Comparison of ENCODE assay signal across 8 cellular contexts in the genomic region with DNA sequence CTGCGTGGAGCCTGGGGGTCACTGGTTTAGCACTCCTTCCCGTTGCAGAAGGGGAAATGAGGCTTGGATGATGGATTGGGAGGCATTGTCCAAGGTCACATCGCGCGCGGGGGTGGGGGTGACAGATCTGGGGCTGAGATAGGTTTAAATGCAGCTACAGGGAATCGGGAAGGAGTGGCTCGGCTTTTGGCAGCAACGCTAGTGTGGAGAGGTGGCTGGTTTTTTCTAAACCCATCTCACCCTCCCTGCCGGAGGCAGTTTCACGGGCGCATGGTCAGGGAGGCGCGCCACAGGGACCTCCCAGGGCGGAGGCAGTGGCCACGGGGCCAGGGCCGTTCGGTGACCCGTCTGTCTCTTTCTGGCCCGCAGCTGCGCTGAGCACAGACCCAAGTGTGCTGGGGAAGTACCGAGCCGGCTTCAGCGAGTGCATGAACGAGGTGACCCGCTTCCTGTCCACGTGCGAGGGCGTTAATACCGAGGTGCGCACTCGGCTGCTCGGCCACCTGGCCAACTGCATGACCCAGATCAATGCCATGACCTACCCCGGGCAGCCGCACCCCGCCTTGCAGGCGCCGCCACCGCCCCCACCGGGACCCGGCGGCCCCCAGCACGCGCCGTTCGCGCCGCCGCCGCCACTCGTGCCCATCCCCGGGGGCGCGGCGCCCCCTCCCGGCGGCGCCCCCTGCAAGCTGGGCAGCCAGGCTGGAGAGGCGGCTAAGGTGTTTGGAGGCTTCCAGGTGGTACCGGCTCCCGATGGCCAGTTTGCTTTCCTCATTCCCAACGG. TPM values are rescaled to one million over a fixed set of nuclear protein-coding genes. Genes with fewer than 3 reads are reported as not detected.
DNase-seq lines count a peak whose midpoint lies in the region; ATAC-seq, FAIRE-seq and TF ChIP-seq lines count a peak whose summit lies in the region.

No MANE protein-coding gene starts in this region.

- under 1% methylated on average over 41 of the region's 62 CpGs for WGBS in K562 (ENCODE audit: insufficient coverage, low coverage, missing lambda C conversion rate)
- WGBS in small intestine, 3 donors = 0 to 1% (median 0%) methylated on average over 55 to 62 of the region's 62 CpGs

- H3K9ac ChIP-seq in DND-41 (ENCODE audit: low read depth, low read length) (peak overlapping the region; percentile 68), K562 (ENCODE audit: insufficient read depth in 1 of 2, low read depth in 2 of 2, low read length in 2 of 2) (peak overlapping the region; percentile 83 to 96)

- H2AFZ ChIP-seq in DND-41 (ENCODE audit: low read depth, low read length) (peak overlapping the region; percentile 29; the same call in 1 of the 2 replicates), K562 (ENCODE audit: low read depth, low read length) (peak overlapping the region; percentile 82)

- peaks cover 29% of the 10 kb centered on the region for H3K79me2 ChIP-seq in DND-41 (ENCODE audit: insufficient read depth, low read length)
- peaks cover 35% of the 10 kb centered on the region for H3K79me2 ChIP-seq in K562 (ENCODE audit: control insufficient read depth, insufficient read depth, low read length)

- peak; percentile 64 for TF ChIP-seq CTCF in DND-41 (IDR thresholded peaks at IDR 0.05; ENCODE audit: borderline replicate concordance, extremely low read depth, low read length, poor library complexity, severe bottlenecking)
- peak; percentile 55 to 73 (median 57); a peak in 5 of 6 replicates for TF ChIP-seq CTCF in K562 (IDR thresholded peaks at IDR 0.05 in 2 of 3, conservative IDR thresholded peaks at IDR 0.05 in 1 of 3; ENCODE audit: insufficient read depth in 2 of 3, low read depth in 1 of 3, low read length in 3 of 3)

- CTCF ChIA-PET in K562 (lab: Yijun Ruan, JAX; ENCODE audit: low intra/inter-chr PET ratio) = interaction anchor here (0.6 to 2.6 kb wide), 6 partner anchors 167 to 357 kb away, joined by 3 to 13 read pairs (median 4); no protein-coding TSS in a partner anchor

- TF ChIP-seq EP300 in K562 (IDR thresholded peaks at IDR 0.05; ENCODE audit: low read length) = no peak

- H3K9me1 ChIP-seq in K562 (ENCODE audit: control insufficient read depth, insufficient read depth, low read length) = peaks cover 4% of the 10 kb centered on the region

- peak; percentile 60 for TF ChIP-seq POLR2A in K562 (conservative IDR thresholded peaks at IDR 0.05)

- H3K4me3 ChIP-seq in DND-41 (ENCODE audit: low read depth in 1 of 2, low read length in 2 of 2) (peak overlapping the region; percentile 67 to 82; a peak in 3 of 4 replicates), K562 (peak overlapping the region; percentile 54), iPS-18c (ENCODE audit: insufficient read depth, low read depth, low read length) (peak overlapping the region; percentile 77), small intestine (ENCODE audit: low read depth in 1 of 2, low read length in 2 of 2) (peak overlapping the region; percentile 67 to 81)

- TF ChIP-seq RAD21 in K562 (CRISPR knock-in tag; conservative IDR thresholded peaks at IDR 0.05 in 1 of 2, IDR thresholded peaks at IDR 0.05 in 1 of 2) = peak; percentile 38 to 74; a peak in 3 of 4 replicates

- H3K9me3 ChIP-seq in DND-41 (ENCODE audit: insufficient read depth, low read length, severe bottlenecking) (no peaks in the 10 kb centered on the region), K562 (replicated peaks; ENCODE audit: control insufficient read depth, insufficient read depth, low read depth, low read length) (no peaks in the 10 kb centered on the region), iPS-18c (ENCODE audit: control insufficient read depth, insufficient read depth, low read length) (no peaks in the 10 kb centered on the region), small intestine (ENCODE audit: control insufficient read depth, low read depth) (no peaks in the 10 kb centered on the region)

- peak; percentile 61 for DNase-seq in DND-41
- DNase-seq in HuH-7 (ENCODE audit: low spot score) = peak; percentile 67
- peak; percentile 83 for DNase-seq in SW480 (ENCODE audit: low spot score)
- peak; percentile 59 to 76 (median 64) for DNase-seq in K562 (ENCODE audit: extremely low read depth in 1 of 4, low spot score in 3 of 4)
- peak; percentile 74 for DNase-seq in small intestine

- in situ Hi-C loops in K562 (cut with MboI) = loop anchor here (5.0 kb wide), 1 partner anchor 350 kb away; no protein-coding TSS in a partner anchor

- H3K27ac ChIP-seq in DND-41 (ENCODE audit: low read length) (peak overlapping the region; percentile 82), K562 (ENCODE audit: extremely low read depth, low read depth, low read length) (peak overlapping the region; percentile 97), small intestine (ENCODE audit: low read depth in 1 of 2, low read length in 1 of 2) (peak overlapping the region; percentile 88 to 97)

- H3K36me3 ChIP-seq in DND-41 (ENCODE audit: insufficient read depth, low read length) (peaks cover 24% of the 10 kb centered on the region), K562 (ENCODE audit: control insufficient read depth, insufficient read depth, low read length) (peaks cover 11% of the 10 kb centered on the region; the same call in 1 of the 3 replicates), small intestine (ENCODE audit: control insufficient read depth in 2 of 2, insufficient read depth in 2 of 2, low read length in 2 of 2) (no peaks in the 10 kb centered on the region)

- intact Hi-C loops in K562 (cut with micrococcal nuclease) = loop anchor here (2.0 to 10.0 kb wide), 6 partner anchors 163 to 475 kb away; no protein-coding TSS in a partner anchor

- no peak for ATAC-seq in DND-41 (ENCODE audit: insufficient read depth, low read depth)
- ATAC-seq in GM21367 (IDR thresholded peaks at IDR 0.05; ENCODE audit: unreplicated experiment) = peak; percentile 33
- peak; percentile 10 for ATAC-seq in K562
- no peak for ATAC-seq in HG02840 (IDR thresholded peaks at IDR 0.05; ENCODE audit: low FRiP score, unreplicated experiment)

- H3K4me2 ChIP-seq in DND-41 (ENCODE audit: insufficient read depth, low read length) (peak overlapping the region; percentile 89), K562 (ENCODE audit: insufficient read depth, low read length) (peak overlapping the region; percentile 83)

- FAIRE-seq in K562 (lab: Jason Lieb, UNC) (no peak), small intestine (lab: Jason Lieb, UNC) (no peak)

- peaks cover 88% of the 10 kb centered on the region for H3K4me1 ChIP-seq in DND-41 (ENCODE audit: insufficient read depth, low read length)
- peaks cover 43 to 69% of the 10 kb centered on the region in 2 experiments for H3K4me1 ChIP-seq in K562 (replicated peaks in 1 of 2; ENCODE audit: control insufficient read depth in 2 of 2, insufficient read depth in 2 of 2, low read length in 2 of 2)
- peaks cover 5 to 10% of the 10 kb centered on the region in 2 donors for H3K4me1 ChIP-seq in small intestine (ENCODE audit: control insufficient read depth in 2 of 2, insufficient read depth in 1 of 2, low read depth in 1 of 2, low read length in 1 of 2)

- no TSS peak for BruUV-seq in K562 (replicated peaks; lab: Mats Ljungman, UMichigan)

- H3K27me3 ChIP-seq in DND-41 (ENCODE audit: insufficient read depth, low read length, poor library complexity) (peaks cover 43% of the 10 kb centered on the region), K562 (ENCODE audit: control insufficient read depth in 2 of 2, insufficient read depth in 2 of 2, low read length in 2 of 2) (no peaks in the 10 kb centered on the region), small intestine (ENCODE audit: control insufficient read depth in 2 of 2, insufficient read depth in 2 of 2, low read length in 2 of 2) (no peaks in the 10 kb centered on the region)

- POLR2A ChIA-PET in K562 (lab: Yijun Ruan, JAX) = interaction anchor here (0.6 to 5.3 kb wide), 27 partner anchors 10 to 475 kb away, joined by 3 to 48 read pairs (median 5); no protein-coding TSS in a partner anchor

- H4K20me1 ChIP-seq in DND-41 (ENCODE audit: insufficient read depth, low read length) (peaks cover 30% of the 10 kb centered on the region), K562 (replicated peaks; ENCODE audit: control insufficient read depth, insufficient read depth, low read length) (no peaks in the 10 kb centered on the region)

TF ChIP-seq in K562, 482 proteins besides CTCF, POLR2A, EP300 and RAD21 (continues in another document):
- TF ChIP-seq POLR2H (tag; IDR thresholded peaks at IDR 0.05; ENCODE audit: low read depth) (no peak), POU5F1 (IDR thresholded peaks at IDR 0.05; ENCODE audit: borderline replicate concordance, low read depth, low read length, partially characterized antibody) (no peak), MTA2 (IDR thresholded peaks at IDR 0.05; ENCODE audit: low read depth) (no peak), ZNF384 (IDR thresholded peaks at IDR 0.05; ENCODE audit: low read depth, low read length) (peak; percentile 58), ETV1 (tag; conservative IDR thresholded peaks at IDR 0.05; ENCODE audit: low read depth) (peak; percentile 52; the same call in 1 of the 2 replicates), SMARCB1 (IDR thresholded peaks at IDR 0.05; ENCODE audit: insufficient read length, low read depth) (no peak)

RNA-seq across cellular contexts. Expression of a gene that starts 1.6 kb away (rescaled TPM):
- 7.6 and 9.1 TPM in 2 replicates for total RNA-seq in K562 (2011; cell fraction: chromatin; rRNA removed; ENCODE audit: low replicate concordance)
- total RNA-seq in K562 (2011; cell fraction: nucleolus; rRNA removed) = 13.3 and 13.7 TPM in 2 replicates
- 10.1 and 12.0 TPM in 2 replicates for total RNA-seq in K562 (2011; cell fraction: nucleoplasm; rRNA removed)
- 37.0 and 46.8 TPM in 2 replicates for total RNA-seq in K562 (2014; rRNA removed)
- 17.7 and 17.8 TPM in 2 replicates for total RNA-seq in K562 (2014; rRNA removed; fragmentation: Illumina TruSeq; extraction: Trizol)
- 24.0 and 24.9 TPM in 2 replicates for total RNA-seq in K562 (2015; rRNA removed; fragmentation: Illumina TruSeq; extraction: Trizol)
- total RNA-seq in K562 (2021) = 30.5 and 39.1 TPM in 2 replicates
- polyA plus RNA-seq in K562 (2011; rRNA removed) = 4.8 and 9.0 TPM in 2 replicates
- 4.5 and 21.4 TPM in 2 replicates for polyA plus RNA-seq in K562 (2011; cell fraction: cytosol; rRNA removed)
- polyA plus RNA-seq in K562 (2011; cell fraction: nucleus; rRNA removed) = 7.4 and 25.5 TPM in 2 replicates
- polyA plus RNA-seq in K562 (2012) = 45.6 and 82.2 TPM in 2 replicates
- polyA plus RNA-seq in K562 (2014; fragmentation: Illumina TruSeq; extraction: Trizol) = 16.7 and 19.3 TPM in 2 replicates
- 1 to 10 TPM; 3.4 to 6.3 TPM for polyA plus RNA-seq in K562 (2014; fragmentation: Nextera tagmentation; extraction: Ambion mirVana)
- 23.1 and 32.2 TPM in 2 replicates for polyA plus RNA-seq in K562 (2014; rRNA removed)
- polyA minus RNA-seq in K562 (2011; rRNA and poly(A)+ RNA removed) = 2.8 and 7.0 TPM in 2 replicates
- polyA minus RNA-seq in K562 (2011; cell fraction: cytosol; rRNA and poly(A)+ RNA removed) = 7.7 and 23.0 TPM in 2 replicates
- 12.7 and 22.8 TPM in 2 replicates for polyA minus RNA-seq in K562 (2011; cell fraction: nucleus; rRNA and poly(A)+ RNA removed)
- polyA plus RNA-seq in small intestine = 10 to 100 TPM; 12.3 to 38.1 (median 17.0) TPM

Comparison
In these comparisons a context has a peak if more than half of its experiments do, and no peak if none do; other contexts are left out.
1. ATAC-seq: peak in GM21367 (single experiment) and K562 (single experiment); none in DND-41 (single experiment) and HG02840 (single experiment).
2. Peak in every context shown above with its lines, with median percentiles within 50 percentile points of each other: DNase-seq, H3K27ac ChIP-seq and H3K4me3 ChIP-seq.